In genomic region chr6:41932378-41932777, GRCh38 we compare ENCODE assay signal across 17 cellular contexts. TPM values are rescaled to one million over a fixed set of nuclear protein-coding genes. Genes with fewer than 3 reads are reported as not detected.
DNase-seq lines count a peak whose midpoint lies in the region; ATAC-seq, FAIRE-seq and TF ChIP-seq lines count a peak whose summit lies in the region.
"Had no signal": no experiment of that assay in that cellular context is flagged by ENCODE, and none has a peak within 500 bp of the region (broad histone marks: within the 10 kb centered on the region; RNA-seq: fewer than 3 reads in every experiment).

No MANE protein-coding gene starts in this region.

- no peaks in the 10 kb centered on the region for H3K27me3 Mint-ChIP-seq in activated CD4-positive, alpha-beta T cell treated with anti-CD3 and anti-CD28 coated beads, Interleukin-2, amount 10 ng/mL, durations not matched to agents 24 days and 14 days
- no peaks in the 10 kb centered on the region for H3K27me3 Mint-ChIP-seq in IgD-negative memory B cell

- H3K9me3 ChIP-seq in H1 (ENCODE audit: insufficient read depth in 2 of 2, low read depth in 1 of 2, low read length in 1 of 2) = no peaks in the 10 kb centered on the region
- H3K9me3 ChIP-seq: MG63 had no signal

- no peak overlapping the region for H3K27ac ChIP-seq in H1 (ENCODE audit: low read depth, low read length)
- H3K27ac ChIP-seq: hepatocyte had no signal

- H2AK5ac ChIP-seq in H1 (ENCODE audit: low read depth, low read length) = no peak overlapping the region

- no peak overlapping the region for H4K5ac ChIP-seq in H1 (ENCODE audit: insufficient read length, low read depth, low read length)

- H3K14ac ChIP-seq in H1 (ENCODE audit: insufficient read length) = no peak overlapping the region

- peaks cover 0 to 4% of the 10 kb centered on the region in 2 experiments; a peak in 1 of 4 replicates for H3K79me2 ChIP-seq in H1 (ENCODE audit: control insufficient read depth in 1 of 2, insufficient read depth in 2 of 2, low read length in 2 of 2)

- intact Hi-C loops in activated CD4-positive, alpha-beta T cell treated with anti-CD3 and anti-CD28 coated beads, Interleukin-2, amount 10 ng/mL, durations not matched to agents 24 days and 14 days (cut with micrococcal nuclease) = no loop called here

- no peak overlapping the region for H3K4me3 ChIP-seq in H1 (ENCODE audit: extremely low read depth in 1 of 4, insufficient read depth in 2 of 4, low read depth in 3 of 4, low read length in 4 of 4)
- H3K4me3 ChIP-seq: hepatocyte, MG63 had no signal

- H3K36me3 Mint-ChIP-seq in activated CD4-positive, alpha-beta T cell treated with anti-CD3 and anti-CD28 coated beads, Interleukin-2, amount 10 ng/mL, durations not matched to agents 24 days and 14 days (ENCODE audit: low read depth) = peaks cover 74% of the 10 kb centered on the region
- no peaks in the 10 kb centered on the region for H3K36me3 Mint-ChIP-seq in IgD-negative memory B cell

- H2BK12ac ChIP-seq in H1 (ENCODE audit: low read depth, low read length) = no peak overlapping the region

- H2BK20ac ChIP-seq in H1 (ENCODE audit: low read length) = no peak overlapping the region

- no peak for FAIRE-seq in H1 (lab: Jason Lieb, UNC)
- FAIRE-seq: A204.1, urothelium cell line had no signal

- no peaks in the 10 kb centered on the region for H3K27me3 ChIP-seq in H1 (replicated peaks in 1 of 4; ENCODE audit: control insufficient read depth in 3 of 4, extremely low read depth in 1 of 4, insufficient read depth in 3 of 4, low read length in 3 of 4)
- H3K27me3 ChIP-seq: hepatocyte, MG63 had no signal

- TF ChIP-seq RAD21 in H1 (IDR thresholded peaks at IDR 0.05 in 1 of 2, conservative IDR thresholded peaks at IDR 0.05 in 1 of 2; ENCODE audit: low read depth in 2 of 2, low read length in 2 of 2) = no peak

- no peak overlapping the region for H3K23ac ChIP-seq in H1 (ENCODE audit: insufficient read length)

- H2BK15ac ChIP-seq in H1 (ENCODE audit: low read length) = no peak overlapping the region

- H3K23me2 ChIP-seq in H1 (ENCODE audit: low read depth, low read length) = no peaks in the 10 kb centered on the region

- H2BK5ac ChIP-seq in H1 (ENCODE audit: low read depth, low read length) = no peak overlapping the region

- H3K79me1 ChIP-seq in H1 (ENCODE audit: low read depth, low read length) = no peaks in the 10 kb centered on the region; the same call in none of the 2 replicates

- no peak overlapping the region for H3K9ac ChIP-seq in H1 (replicated peaks in 1 of 4; ENCODE audit: extremely low read depth in 1 of 4, low read depth in 3 of 4, low read length in 3 of 4)

- 90% methylated on average over 15 of the region's 15 CpGs; no CpG with 5 or more reads in 1 of the 2 experiments for WGBS in H1 (ENCODE audit: extremely low coverage in 1 of 2, insufficient coverage in 1 of 2, insufficient read length in 1 of 2, insufficient replicate concordance in 2 of 2, low coverage in 1 of 2, low lambda C conversion rate in 2 of 2, missing lambda C conversion rate in 1 of 2), 2 experiments

- H3K4me3 Mint-ChIP-seq in activated CD4-positive, alpha-beta T cell treated with anti-CD3 and anti-CD28 coated beads, Interleukin-2, amount 10 ng/mL, durations not matched to agents 24 days and 14 days = no peak overlapping the region
- H3K4me3 Mint-ChIP-seq in IgD-negative memory B cell = no peak overlapping the region
- H3K4me3 Mint-ChIP-seq: CD14-positive monocyte, endodermal cell, mesothelial cell of epicardium had no signal

- H3K4me1 Mint-ChIP-seq in activated CD4-positive, alpha-beta T cell treated with anti-CD3 and anti-CD28 coated beads, Interleukin-2, amount 10 ng/mL, durations not matched to agents 24 days and 14 days = peaks cover 50% of the 10 kb centered on the region
- peaks cover 13 to 25% (median 20%) of the 10 kb centered on the region in 3 donors for H3K4me1 Mint-ChIP-seq in IgD-negative memory B cell
- H3K4me1 Mint-ChIP-seq: endodermal cell had no signal

- H4K20me1 ChIP-seq in H1 (replicated peaks in 1 of 2; ENCODE audit: control insufficient read depth in 1 of 2, insufficient read depth in 2 of 2, low read length in 2 of 2) = peaks cover 2 to 10% of the 10 kb centered on the region in 2 experiments

- H2AFZ ChIP-seq in H1 (ENCODE audit: low read length) = no peak overlapping the region
- H2AFZ ChIP-seq: hepatocyte had no signal

- peaks cover 0 to 3% (median 0%) of the 10 kb centered on the region in 4 experiments; a peak in 2 of 7 replicates for H3K4me1 ChIP-seq in H1 (replicated peaks in 1 of 4; ENCODE audit: control insufficient read depth in 3 of 4, insufficient read depth in 4 of 4, low read length in 3 of 4)

- no peak overlapping the region for H3K56ac ChIP-seq in H1 (replicated peaks; ENCODE audit: insufficient read length, low read depth, low read length)

- DNase-seq in activated CD4-positive, alpha-beta T cell treated with anti-CD3 and anti-CD28 coated beads, Interleukin-2, amount 10 ng/mL, durations not matched to agents 24 days and 14 days = no peak
- no peak for DNase-seq in activated CD4-positive, alpha-beta T cell treated with anti-CD3 and anti-CD28 coated beads for 4 hours
- no peak for DNase-seq in H1 (ENCODE audit: low read depth in 1 of 2, low spot score in 2 of 2)
- no peak for DNase-seq in NCI-H1930 (lab: John Stamatoyannopoulos, UW)
- DNase-seq: activated CD4-positive, CD25-positive, alpha-beta regulatory T cell; activated T-cell treated with anti-CD3 and anti-CD28 coated beads, Interleukin-2, amount 50 U/mL, for 1 hour; endodermal cell; MG63; retina; Right ventricle myocardium superior had no signal

- no peak for TF ChIP-seq CTCF in H1 (IDR thresholded peaks at IDR 0.05; ENCODE audit: control extremely low read depth in 1 of 3, insufficient read depth in 1 of 3, low read depth in 1 of 3, low read length in 3 of 3)

- peak in 1 of 2 experiments; percentile 37; a peak in 1 of 3 replicates for TF ChIP-seq POLR2A in H1 (IDR thresholded peaks at IDR 0.05; ENCODE audit: control extremely low read depth in 1 of 2, low read depth in 2 of 2, low read length in 2 of 2)

- H3K4ac ChIP-seq in H1 (replicated peaks; ENCODE audit: insufficient read length, low read depth, low read length) = no peak overlapping the region

- ATAC-seq in GM19023 (IDR thresholded peaks at IDR 0.05; ENCODE audit: unreplicated experiment) = no peak

- POLR2A ChIA-PET in H1 (lab: Charles Lee; ENCODE audit: partially characterized antibody) = interaction anchor here (1.1 to 16.6 kb wide), 3 partner anchors 6 to 113 kb away, joined by 3 to 235 read pairs (median 157); partner anchors contain the start of genes BYSL, MED20 and TAF8

- H3K27ac Mint-ChIP-seq in activated CD4-positive, alpha-beta T cell treated with anti-CD3 and anti-CD28 coated beads, Interleukin-2, amount 10 ng/mL, durations not matched to agents 24 days and 14 days = peak overlapping the region; percentile 38
- H3K27ac Mint-ChIP-seq in IgD-negative memory B cell = peak overlapping the region in 2 of 3 donors; percentile 2 to 69
- H3K27ac Mint-ChIP-seq: endodermal cell, mesothelial cell of epicardium had no signal

- H3K9me3 Mint-ChIP-seq in activated CD4-positive, alpha-beta T cell treated with anti-CD3 and anti-CD28 coated beads, Interleukin-2, amount 10 ng/mL, durations not matched to agents 24 days and 14 days = no peaks in the 10 kb centered on the region
- no peaks in the 10 kb centered on the region for H3K9me3 Mint-ChIP-seq in IgD-negative memory B cell
- H3K9me3 Mint-ChIP-seq: CD14-positive monocyte, endodermal cell, mesothelial cell of epicardium had no signal

- H2BK120ac ChIP-seq in H1 (replicated peaks; ENCODE audit: low read depth, low read length) = no peak overlapping the region

- TF ChIP-seq EP300 in H1 (IDR thresholded peaks at IDR 0.05; ENCODE audit: borderline replicate concordance in 1 of 2, low read depth in 2 of 2, low read length in 2 of 2) = no peak

- no peak overlapping the region for H3K18ac ChIP-seq in H1 (ENCODE audit: extremely low read depth, low read length)

- no peak overlapping the region for H3K4me2 ChIP-seq in H1 (ENCODE audit: insufficient read depth in 1 of 2, low read depth in 2 of 2, low read length in 2 of 2)
- H3K4me2 ChIP-seq: hepatocyte had no signal

- H4K8ac ChIP-seq in H1 (ENCODE audit: extremely low read depth, insufficient read depth, low read length) = no peak overlapping the region

- H3K36me3 ChIP-seq in H1 (ENCODE audit: control insufficient read depth in 2 of 4, insufficient read depth in 4 of 4, low read length in 3 of 4) = peaks cover 52 to 79% (median 71%) of the 10 kb centered on the region in 4 experiments

- CTCF ChIA-PET in H1 (lab: Charles Lee; ENCODE audit: partially characterized antibody) = interaction anchor here (1.3 to 13.7 kb wide), 3 partner anchors 11 to 112 kb away, joined by 4 to 219 read pairs (median 27); partner anchors contain the start of genes BYSL and MED20

- H4K91ac ChIP-seq in H1 (replicated peaks; ENCODE audit: insufficient read length, low read length) = no peak overlapping the region

RNA-seq across cellular contexts. Expression of gene CCND3, which starts 9.2 kb away (rescaled TPM):
- total RNA-seq in activated CD4-positive, alpha-beta T cell treated with anti-CD3 and anti-CD28 coated beads, Interleukin-2, amount 10 ng/mL, durations not matched to agents 24 days and 14 days = 483 and 491 TPM in 2 replicates
- polyA plus RNA-seq in IgD-negative memory B cell (309 TPM), H1 (2011; rRNA removed) (30.6 and 42.3 TPM in 2 replicates)
- total RNA-seq in H1 (2021; fragmentation: NEBNext Ultra II Directional; extraction: Animal tissue kit (Norgen Biotek cat#: 25700)) = 28.4 and 32.9 TPM in 2 replicates
- 27.6 TPM for polyA plus RNA-seq in H1 (2011; cell fraction: cytosol; rRNA removed)
- polyA plus RNA-seq in H1 (2011; cell fraction: nucleus; rRNA removed) = 37.6 TPM
- polyA plus RNA-seq in H1 (2012, experiment 1 of 2) = 21.0 to 25.7 TPM (median 25.5 TPM) in 4 replicates
- 32.3 TPM for polyA plus RNA-seq in H1 (2012, experiment 2 of 2)
- polyA plus RNA-seq in H1 (2013, experiment 1 of 2) = 19.1 TPM
- 17.0 TPM for polyA plus RNA-seq in H1 (2013, experiment 2 of 2)
- polyA minus RNA-seq in H1 (2011; rRNA and poly(A)+ RNA removed) = 14.9 and 20.3 TPM in 2 replicates
- 15.9 TPM for polyA minus RNA-seq in H1 (2011; cell fraction: cytosol; rRNA and poly(A)+ RNA removed)
- 17.5 TPM for polyA minus RNA-seq in H1 (2011; cell fraction: nucleus; rRNA and poly(A)+ RNA removed)

RNA-seq across cellular contexts. Expression of gene BYSL, which starts 11.1 kb away (rescaled TPM):
- 79.6 and 81.4 TPM in 2 replicates for total RNA-seq in activated CD4-positive, alpha-beta T cell treated with anti-CD3 and anti-CD28 coated beads, Interleukin-2, amount 10 ng/mL, durations not matched to agents 24 days and 14 days
- 9.6 TPM for polyA plus RNA-seq in IgD-negative memory B cell
- total RNA-seq in H1 (2021; fragmentation: NEBNext Ultra II Directional; extraction: Animal tissue kit (Norgen Biotek cat#: 25700)) = 43.9 and 49.2 TPM in 2 replicates
- 37.3 and 42.8 TPM in 2 replicates for polyA plus RNA-seq in H1 (2011; rRNA removed)
- polyA plus RNA-seq in H1 (2011; cell fraction: cytosol; rRNA removed) = 43.0 TPM
- 67.7 TPM for polyA plus RNA-seq in H1 (2011; cell fraction: nucleus; rRNA removed)
- polyA plus RNA-seq in H1 (2012, experiment 1 of 2) = 38.5 to 46.6 TPM (median 45.2 TPM) in 4 replicates
- 50.3 TPM for polyA plus RNA-seq in H1 (2012, experiment 2 of 2)
- 24.2 TPM for polyA plus RNA-seq in H1 (2013, experiment 1 of 2)
- 23.7 TPM for polyA plus RNA-seq in H1 (2013, experiment 2 of 2)
- 44.1 and 47.7 TPM in 2 replicates for polyA minus RNA-seq in H1 (2011; rRNA and poly(A)+ RNA removed)
- polyA minus RNA-seq in H1 (2011; cell fraction: cytosol; rRNA and poly(A)+ RNA removed) = 27.4 TPM
- 30.1 TPM for polyA minus RNA-seq in H1 (2011; cell fraction: nucleus; rRNA and poly(A)+ RNA removed)

RNA-seq across cellular contexts. Expression of gene MED20, which starts 11.4 kb away (rescaled TPM):
- 21.9 and 22.8 TPM in 2 replicates for total RNA-seq in activated CD4-positive, alpha-beta T cell treated with anti-CD3 and anti-CD28 coated beads, Interleukin-2, amount 10 ng/mL, durations not matched to agents 24 days and 14 days
- polyA plus RNA-seq in IgD-negative memory B cell (9.8 TPM), H1 (2011; rRNA removed) (46.6 and 51.8 TPM in 2 replicates)
- total RNA-seq in H1 (2021; fragmentation: NEBNext Ultra II Directional; extraction: Animal tissue kit (Norgen Biotek cat#: 25700)) = 38.7 and 42.9 TPM in 2 replicates
- 50.1 TPM for polyA plus RNA-seq in H1 (2011; cell fraction: cytosol; rRNA removed)
- 39.8 TPM for polyA plus RNA-seq in H1 (2011; cell fraction: nucleus; rRNA removed)
- 30.8 to 38.3 TPM (median 36.3 TPM) in 4 replicates for polyA plus RNA-seq in H1 (2012, experiment 1 of 2)
- 6.6 TPM for polyA plus RNA-seq in H1 (2012, experiment 2 of 2)
- polyA plus RNA-seq in H1 (2013, experiment 1 of 2) = 20.7 TPM
- polyA plus RNA-seq in H1 (2013, experiment 2 of 2) = 21.7 TPM
- 55.4 and 56.5 TPM in 2 replicates for polyA minus RNA-seq in H1 (2011; rRNA and poly(A)+ RNA removed)
- 23.5 TPM for polyA minus RNA-seq in H1 (2011; cell fraction: cytosol; rRNA and poly(A)+ RNA removed)
- polyA minus RNA-seq in H1 (2011; cell fraction: nucleus; rRNA and poly(A)+ RNA removed) = 24.5 TPM

RNA-seq across cellular contexts. Expression of gene USP49, which starts 37.2 kb away (rescaled TPM):
- total RNA-seq in activated CD4-positive, alpha-beta T cell treated with anti-CD3 and anti-CD28 coated beads, Interleukin-2, amount 10 ng/mL, durations not matched to agents 24 days and 14 days = 5.8 and 6.3 TPM in 2 replicates
- polyA plus RNA-seq in IgD-negative memory B cell (1.5 TPM), H1 (2011; rRNA removed) (6.9 and 10.8 TPM in 2 replicates)
- total RNA-seq in H1 (2021; fragmentation: NEBNext Ultra II Directional; extraction: Animal tissue kit (Norgen Biotek cat#: 25700)) = 21.1 and 24.4 TPM in 2 replicates
- polyA plus RNA-seq in H1 (2011; cell fraction: cytosol; rRNA removed) = 13.0 TPM
- 22.0 TPM for polyA plus RNA-seq in H1 (2011; cell fraction: nucleus; rRNA removed)
- 15.7 to 27.2 TPM (median 20.7 TPM) in 4 replicates for polyA plus RNA-seq in H1 (2012, experiment 1 of 2)
- 1.6 TPM for polyA plus RNA-seq in H1 (2012, experiment 2 of 2)
- polyA plus RNA-seq in H1 (2013, experiment 1 of 2) = 10.4 TPM
- 8.7 TPM for polyA plus RNA-seq in H1 (2013, experiment 2 of 2)
- 10.2 and 12.0 TPM in 2 replicates for polyA minus RNA-seq in H1 (2011; rRNA and poly(A)+ RNA removed)
- 9.2 TPM for polyA minus RNA-seq in H1 (2011; cell fraction: cytosol; rRNA and poly(A)+ RNA removed)
- polyA minus RNA-seq in H1 (2011; cell fraction: nucleus; rRNA and poly(A)+ RNA removed) = 14.2 TPM

Comparison
In these comparisons a context has a peak if more than half of its experiments do, and no peak if none do; other contexts are left out.
1. RNA of gene CCND3, which starts 9.2 kb away (total RNA-seq): 483 to 491 TPM in activated CD4-positive, alpha-beta T cell treated with anti-CD3 and anti-CD28 coated beads, Interleukin-2, amount 10 ng/mL, durations not matched to agents 24 days and 14 days; 28.4 to 32.9 TPM in H1; every median in the first group is over 10 times any median in the second.